Comparison of ENCODE assay signal across 36 cellular contexts in the genomic region with DNA sequence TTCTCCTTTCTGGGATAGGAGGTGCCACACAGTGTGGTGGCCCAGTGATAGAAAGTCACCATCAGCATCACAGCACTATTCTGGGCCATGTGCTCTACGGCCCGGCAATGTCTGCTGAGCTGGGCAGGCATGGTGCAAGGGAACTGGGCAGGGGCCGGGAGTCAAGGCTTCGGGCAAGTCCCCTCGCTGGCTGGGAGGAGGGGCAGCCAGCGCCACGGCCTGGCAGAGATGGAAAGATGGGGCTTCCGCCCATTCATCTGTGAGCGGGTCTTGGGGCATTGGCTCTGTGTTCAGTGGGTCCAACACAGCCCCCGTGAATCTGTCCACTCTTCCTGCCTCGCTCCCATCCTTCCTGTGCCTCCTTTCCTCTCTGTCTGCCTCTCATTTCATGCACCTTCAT. TPM values are rescaled to one million over a fixed set of nuclear protein-coding genes. Genes with fewer than 3 reads are reported as not detected.
"Had no signal": no experiment of that assay in that cellular context is flagged by ENCODE, and none has a peak within 500 bp of the region (broad histone marks: within the 10 kb centered on the region; RNA-seq: fewer than 3 reads in every experiment).

No MANE protein-coding gene starts in this region.

- FAIRE-seq: bronchial epithelial cell, TTC549 had no signal

- H3K9me3 Mint-ChIP-seq: activated B cell treated with CpG ODN at 0.5 μM for 24 hours; activated CD4-positive, alpha-beta memory T cell treated with anti-CD3 and anti-CD28 coated beads for 36 hours; activated CD4-positive, alpha-beta T cell treated with anti-CD3 and anti-CD28 coated beads, Interleukin-2, amount 10 ng/mL, durations not matched to agents 24 days and 14 days; activated naive CD4-positive, alpha-beta T cell treated with anti-CD3 and anti-CD28 coated beads, Interleukin-2, amount 10 ng/mL, durations not matched to agents 7 days and 5 days; activated naive CD4-positive, alpha-beta T cell treated with anti-CD3 and anti-CD28 coated beads, Interleukin-2, amount 50 U/mL, for 24 hours; activated naive CD8-positive, alpha-beta T cell treated with anti-CD3 and anti-CD28 coated beads, Interleukin-2, amount 10 ng/mL, durations not matched to agents 7 days and 5 days; activated naive CD8-positive, alpha-beta T cell treated with anti-CD3 and anti-CD28 coated beads, Interleukin-2, amount 50 U/mL, for 24 hours; activated T-cell treated with anti-CD3 and anti-CD28 coated beads, Interleukin-2, amount 50 U/mL, for 24 hours; activated T-helper 2 cell treated with anti-CD3 and anti-CD28 coated beads, Interferon-gamma antibody, Interleukin-2, Interleukin-4, amounts not matched to agents 10 μg/mL and 5 μg/mL and 100 μg/mL, durations not matched to agents 14 hours and 24 hours and 36 hours; central memory CD8-positive, alpha-beta T cell; T-helper 1 cell treated with Interleukin-12 subunit alpha and Interleukin-12 subunit beta and Interleukin-4 antibody, amounts not matched to agents 30 μg/mL and 1 μg/mL, for 36 hours; T-helper 2 cell treated with Interferon-gamma antibody and Interleukin-4, amounts not matched to agents 5 μg/mL and 100 μg/mL, for 36 hours had no signal

- H3K4me3 ChIP-seq: ascending aorta, cardiac muscle cell had no signal

- H3K4me1 Mint-ChIP-seq: activated B cell treated with CpG ODN at 0.5 μM for 24 hours; activated CD4-positive, alpha-beta T cell treated with anti-CD3 and anti-CD28 coated beads, Interleukin-2, amount 10 ng/mL, durations not matched to agents 24 days and 14 days; activated naive CD4-positive, alpha-beta T cell treated with anti-CD3 and anti-CD28 coated beads, Interleukin-2, amount 10 ng/mL, durations not matched to agents 7 days and 5 days; activated naive CD4-positive, alpha-beta T cell treated with anti-CD3 and anti-CD28 coated beads, Interleukin-2, amount 50 U/mL, for 24 hours; activated naive CD8-positive, alpha-beta T cell treated with anti-CD3 and anti-CD28 coated beads, Interleukin-2, amount 10 ng/mL, durations not matched to agents 7 days and 5 days; activated naive CD8-positive, alpha-beta T cell treated with anti-CD3 and anti-CD28 coated beads, Interleukin-2, amount 50 U/mL, for 24 hours; central memory CD8-positive, alpha-beta T cell had no signal

- DNase-seq: activated B cell treated with CpG ODN at 0.5 μM for 24 hours; activated CD4-positive, alpha-beta memory T cell treated with anti-CD3 and anti-CD28 coated beads for 36 hours; activated CD4-positive, alpha-beta T cell treated with anti-CD3 and anti-CD28 coated beads for 4 hours; activated CD4-positive, alpha-beta T cell treated with anti-CD3 and anti-CD28 coated beads, Interleukin-2, amount 10 ng/mL, durations not matched to agents 24 days and 14 days; activated CD4-positive, alpha-beta T cell treated with anti-CD3 and anti-CD28 coated beads, Interleukin-2, amount 50 U/mL, for 1 hour; activated CD4-positive, alpha-beta T cell treated with anti-CD3 and anti-CD28 coated beads, Interleukin-2, amount 50 U/mL, for 4 hours; activated CD4-positive, CD25-positive, alpha-beta regulatory T cell treated with anti-CD3 and anti-CD28 coated beads, Interleukin-2, amount 50 U/mL, for 72 hours; activated CD8-positive, alpha-beta memory T cell treated with anti-CD3 and anti-CD28 coated beads for 24 hours; activated CD8-positive, alpha-beta memory T cell treated with anti-CD3 and anti-CD28 coated beads, Interleukin-2, amount 10 ng/mL, durations not matched to agents 7 days and 5 days; activated CD8-positive, alpha-beta memory T cell treated with anti-CD3 and anti-CD28 coated beads, Interleukin-2, amount 50 U/mL, for 48 hours; activated CD8-positive, alpha-beta T cell treated with anti-CD3 and anti-CD28 coated beads, Interleukin-2, amount 10 ng/mL, durations not matched to agents 7 days and 5 days; activated effector memory CD4-positive, alpha-beta T cell treated with Interleukin-2 at 50 U/mL for 16 hours; activated gamma-delta T cell; activated naive CD4-positive, alpha-beta T cell treated with anti-CD3 and anti-CD28 coated beads, Interleukin-2, amount 10 ng/mL, durations not matched to agents 7 days and 5 days; activated naive CD4-positive, alpha-beta T cell treated with Interleukin-2 at 50 U/mL for 16 hours; activated naive CD8-positive, alpha-beta T cell treated with anti-CD3 and anti-CD28 coated beads, Interleukin-2, amount 10 ng/mL, durations not matched to agents 7 days and 5 days; activated naive CD8-positive, alpha-beta T cell treated with anti-CD3 and anti-CD28 coated beads, Interleukin-2, amount 50 U/mL, for 24 hours; activated T-cell treated with anti-CD3 and anti-CD28 coated beads, Interleukin-2, amount 50 U/mL, for 24 hours; activated T-cell treated with anti-CD3 and anti-CD28 coated beads, Interleukin-2, amount 50 U/mL, for 48 hours; amygdala; anterior cingulate cortex; T-helper 1 cell; T-helper 2 cell; T-helper 9 cell had no signal

- H3K4me1 ChIP-seq: ascending aorta had no signal

- H3K9me3 ChIP-seq: ascending aorta had no signal

- H3K27ac Mint-ChIP-seq: activated B cell treated with CpG ODN at 0.5 μM for 24 hours; activated CD4-positive, alpha-beta memory T cell treated with anti-CD3 and anti-CD28 coated beads for 36 hours; activated CD4-positive, alpha-beta T cell treated with anti-CD3 and anti-CD28 coated beads, Interleukin-2, amount 10 ng/mL, durations not matched to agents 24 days and 14 days; activated CD8-positive, alpha-beta memory T cell treated with anti-CD3 and anti-CD28 coated beads, Interleukin-2, amount 10 ng/mL, durations not matched to agents 7 days and 5 days; activated CD8-positive, alpha-beta T cell treated with anti-CD3 and anti-CD28 coated beads, Interleukin-2, amount 10 ng/mL, durations not matched to agents 7 days and 5 days; activated naive CD4-positive, alpha-beta T cell treated with anti-CD3 and anti-CD28 coated beads, Interleukin-2, amount 10 ng/mL, durations not matched to agents 7 days and 5 days; activated naive CD4-positive, alpha-beta T cell treated with anti-CD3 and anti-CD28 coated beads, Interleukin-2, amount 50 U/mL, for 24 hours; activated naive CD8-positive, alpha-beta T cell; activated naive CD8-positive, alpha-beta T cell treated with anti-CD3 and anti-CD28 coated beads, Interleukin-2, amount 10 ng/mL, durations not matched to agents 7 days and 5 days; activated naive CD8-positive, alpha-beta T cell treated with anti-CD3 and anti-CD28 coated beads, Interleukin-2, amount 50 U/mL, for 24 hours; activated T-cell treated with anti-CD3 and anti-CD28 coated beads, Interleukin-2, amount 50 U/mL, for 24 hours; activated T-helper 2 cell treated with anti-CD3 and anti-CD28 coated beads, Interferon-gamma antibody, Interleukin-2, Interleukin-4, amounts not matched to agents 10 μg/mL and 5 μg/mL and 100 μg/mL, durations not matched to agents 14 hours and 24 hours and 36 hours; T-helper 1 cell treated with Interleukin-12 subunit alpha and Interleukin-12 subunit beta and Interleukin-4 antibody, amounts not matched to agents 30 μg/mL and 1 μg/mL, for 36 hours; T-helper 2 cell treated with Interferon-gamma antibody and Interleukin-4, amounts not matched to agents 5 μg/mL and 100 μg/mL, for 36 hours had no signal

- ATAC-seq: activated CD8-positive, alpha-beta memory T cell treated with anti-CD3 and anti-CD28 coated beads, Interleukin-2, amount 10 ng/mL, durations not matched to agents 7 days and 5 days; activated CD8-positive, alpha-beta T cell treated with anti-CD3 and anti-CD28 coated beads, Interleukin-2, amount 10 ng/mL, durations not matched to agents 7 days and 5 days; activated naive CD8-positive, alpha-beta T cell treated with anti-CD3 and anti-CD28 coated beads, Interleukin-2, amount 50 U/mL, for 24 hours had no signal

- H3K27me3 Mint-ChIP-seq: activated B cell treated with CpG ODN at 0.5 μM for 24 hours; activated CD4-positive, alpha-beta memory T cell treated with anti-CD3 and anti-CD28 coated beads for 36 hours; activated CD4-positive, alpha-beta T cell treated with anti-CD3 and anti-CD28 coated beads, Interleukin-2, amount 10 ng/mL, durations not matched to agents 24 days and 14 days; activated CD8-positive, alpha-beta memory T cell treated with anti-CD3 and anti-CD28 coated beads, Interleukin-2, amount 10 ng/mL, durations not matched to agents 7 days and 5 days; activated naive CD4-positive, alpha-beta T cell treated with anti-CD3 and anti-CD28 coated beads, Interleukin-2, amount 50 U/mL, for 24 hours; activated naive CD8-positive, alpha-beta T cell; activated naive CD8-positive, alpha-beta T cell treated with anti-CD3 and anti-CD28 coated beads, Interleukin-2, amount 10 ng/mL, durations not matched to agents 7 days and 5 days; activated naive CD8-positive, alpha-beta T cell treated with anti-CD3 and anti-CD28 coated beads, Interleukin-2, amount 50 U/mL, for 24 hours had no signal

- H3K36me3 Mint-ChIP-seq: activated CD4-positive, alpha-beta memory T cell treated with anti-CD3 and anti-CD28 coated beads for 36 hours; activated CD8-positive, alpha-beta memory T cell treated with anti-CD3 and anti-CD28 coated beads, Interleukin-2, amount 10 ng/mL, durations not matched to agents 7 days and 5 days; activated naive CD4-positive, alpha-beta T cell treated with anti-CD3 and anti-CD28 coated beads, Interleukin-2, amount 10 ng/mL, durations not matched to agents 7 days and 5 days; activated naive CD4-positive, alpha-beta T cell treated with anti-CD3 and anti-CD28 coated beads, Interleukin-2, amount 50 U/mL, for 24 hours; activated naive CD8-positive, alpha-beta T cell; activated naive CD8-positive, alpha-beta T cell treated with anti-CD3 and anti-CD28 coated beads, Interleukin-2, amount 10 ng/mL, durations not matched to agents 7 days and 5 days; brain had no signal

- H3K27ac ChIP-seq: cardiac muscle cell, VCaP had no signal

- H3K4me3 Mint-ChIP-seq: activated B cell treated with CpG ODN at 0.5 μM for 24 hours; activated CD4-positive, alpha-beta memory T cell treated with anti-CD3 and anti-CD28 coated beads for 36 hours; activated CD4-positive, alpha-beta T cell treated with anti-CD3 and anti-CD28 coated beads, Interleukin-2, amount 10 ng/mL, durations not matched to agents 24 days and 14 days; activated CD8-positive, alpha-beta memory T cell treated with anti-CD3 and anti-CD28 coated beads, Interleukin-2, amount 10 ng/mL, durations not matched to agents 7 days and 5 days; activated CD8-positive, alpha-beta T cell treated with anti-CD3 and anti-CD28 coated beads, Interleukin-2, amount 10 ng/mL, durations not matched to agents 7 days and 5 days; activated naive CD4-positive, alpha-beta T cell treated with anti-CD3 and anti-CD28 coated beads, Interleukin-2, amount 10 ng/mL, durations not matched to agents 7 days and 5 days; activated naive CD4-positive, alpha-beta T cell treated with anti-CD3 and anti-CD28 coated beads, Interleukin-2, amount 50 U/mL, for 24 hours; activated naive CD8-positive, alpha-beta T cell; activated naive CD8-positive, alpha-beta T cell treated with anti-CD3 and anti-CD28 coated beads, Interleukin-2, amount 10 ng/mL, durations not matched to agents 7 days and 5 days; activated naive CD8-positive, alpha-beta T cell treated with anti-CD3 and anti-CD28 coated beads, Interleukin-2, amount 50 U/mL, for 24 hours; activated T-cell treated with anti-CD3 and anti-CD28 coated beads, Interleukin-2, amount 50 U/mL, for 24 hours; brain; central memory CD8-positive, alpha-beta T cell; T-helper 1 cell treated with Interleukin-12 subunit alpha and Interleukin-12 subunit beta and Interleukin-4 antibody, amounts not matched to agents 30 μg/mL and 1 μg/mL, for 36 hours; T-helper 2 cell treated with Interferon-gamma antibody and Interleukin-4, amounts not matched to agents 5 μg/mL and 100 μg/mL, for 36 hours had no signal

- H3K36me3 ChIP-seq: ascending aorta, cardiac muscle cell had no signal

- H3K27me3 ChIP-seq: ascending aorta had no signal

RNA-seq across cellular contexts. Expression of a gene that starts 7.1 kb away (rescaled TPM):
- total RNA-seq: activated B cell treated with CpG ODN at 0.5 μM for 24 hours; activated CD4-positive, alpha-beta memory T cell treated with anti-CD3 and anti-CD28 coated beads for 36 hours; activated CD4-positive, alpha-beta T cell treated with anti-CD3 and anti-CD28 coated beads, Interleukin-2, amount 10 ng/mL, durations not matched to agents 24 days and 14 days; activated CD8-positive, alpha-beta memory T cell treated with anti-CD3 and anti-CD28 coated beads, Interleukin-2, amount 10 ng/mL, durations not matched to agents 7 days and 5 days; activated CD8-positive, alpha-beta T cell treated with anti-CD3 and anti-CD28 coated beads, Interleukin-2, amount 10 ng/mL, durations not matched to agents 7 days and 5 days; activated naive CD8-positive, alpha-beta T cell treated with anti-CD3 and anti-CD28 coated beads, Interleukin-2, amount 10 ng/mL, durations not matched to agents 7 days and 5 days; activated T-helper 2 cell treated with anti-CD3 and anti-CD28 coated beads, Interferon-gamma antibody, Interleukin-2, Interleukin-4, amounts not matched to agents 10 μg/mL and 5 μg/mL and 100 μg/mL, durations not matched to agents 14 hours and 24 hours and 36 hours; bronchial epithelial cell had no signal

RNA-seq across cellular contexts. Expression of a gene that starts 15.6 kb away (rescaled TPM):
- total RNA-seq: activated B cell treated with CpG ODN at 0.5 μM for 24 hours; activated CD4-positive, alpha-beta memory T cell treated with anti-CD3 and anti-CD28 coated beads for 36 hours; activated CD4-positive, alpha-beta T cell treated with anti-CD3 and anti-CD28 coated beads, Interleukin-2, amount 10 ng/mL, durations not matched to agents 24 days and 14 days; activated CD8-positive, alpha-beta memory T cell treated with anti-CD3 and anti-CD28 coated beads, Interleukin-2, amount 10 ng/mL, durations not matched to agents 7 days and 5 days; activated CD8-positive, alpha-beta T cell treated with anti-CD3 and anti-CD28 coated beads, Interleukin-2, amount 10 ng/mL, durations not matched to agents 7 days and 5 days; activated naive CD8-positive, alpha-beta T cell treated with anti-CD3 and anti-CD28 coated beads, Interleukin-2, amount 10 ng/mL, durations not matched to agents 7 days and 5 days; activated T-helper 2 cell treated with anti-CD3 and anti-CD28 coated beads, Interferon-gamma antibody, Interleukin-2, Interleukin-4, amounts not matched to agents 10 μg/mL and 5 μg/mL and 100 μg/mL, durations not matched to agents 14 hours and 24 hours and 36 hours had no signal
